8 cellular contexts compared by ENCODE assay signal in genomic region chr1:59570524-59570923, GRCh38.
A peak's percentile ranks its signal among the peaks of the same experiment; 100 is the strongest.
DNase-seq lines count a peak whose midpoint lies in the region; ATAC-seq and TF ChIP-seq lines count a peak whose summit lies in the region.

No MANE protein-coding gene starts in this region.

- H3K4me1 ChIP-seq in fibroblast of lung (ENCODE audit: control insufficient read depth, extremely low read depth, insufficient read depth, low read length) (no peaks in the 10 kb centered on the region), GM23248 (ENCODE audit: insufficient read depth) (peaks cover 8% of the 10 kb centered on the region; the same call in 1 of the 2 replicates)

- H3K27ac ChIP-seq in fibroblast of lung (ENCODE audit: insufficient read depth, low read length) (no peak overlapping the region), GM23248 (no peak overlapping the region)

- H2AFZ ChIP-seq in fibroblast of lung (ENCODE audit: low read length) (no peak overlapping the region), GM23248 (no peak overlapping the region)

- WGBS in GM23248 (ENCODE audit: low coverage in 1 of 2, low lambda C conversion rate in 2 of 2, missing lambda C conversion rate in 2 of 2), 2 experiments: 94 to 96% methylated on average over 3 of the region's 3 CpGs

- H3K9ac ChIP-seq in fibroblast of lung (ENCODE audit: insufficient read depth, low read length) (no peak overlapping the region), GM23248 (no peak overlapping the region)

- TF ChIP-seq CTCF in fibroblast of lung (conservative IDR thresholded peaks at IDR 0.05 in 1 of 2, IDR thresholded peaks at IDR 0.05 in 1 of 2; ENCODE audit: low read depth in 1 of 2, low read length in 2 of 2): no peak

- in situ Hi-C loops in GM23248 (cut with MboI): no loop called here

- H3K4me2 ChIP-seq in fibroblast of lung (ENCODE audit: extremely low read depth, insufficient read depth, low read length): no peak overlapping the region
- H3K4me2 ChIP-seq in GM23248 (ENCODE audit: unreplicated experiment): no peak overlapping the region

- peaks cover 31% of the 10 kb centered on the region; the same call in 1 of the 2 replicates for H3F3A ChIP-seq in GM23248 (ENCODE audit: insufficient read depth)

- H3K79me2 ChIP-seq in fibroblast of lung (ENCODE audit: control insufficient read depth, insufficient read depth, low read length) (no peaks in the 10 kb centered on the region), GM23248 (ENCODE audit: insufficient read depth) (no peaks in the 10 kb centered on the region)

- peak; percentile 3 for DNase-seq in activated naive CD4-positive, alpha-beta T cell treated with Interleukin-2 at 50 U/mL for 16 hours
- DNase-seq in activated naive CD4-positive, alpha-beta T cell treated with anti-CD3 and anti-CD28 coated beads, Interleukin-2, amount 50 U/mL, for 16 hours: no peak
- peak; percentile 76 for DNase-seq in SKM-1 treated with dmso at 0.1 percent for 144 hours (lab: John Stamatoyannopoulos, UW; ENCODE audit: unreplicated experiment)
- DNase-seq in fibroblast of lung (ENCODE audit: low read depth in 2 of 2): peak; percentile 8 to 38
- no peak for DNase-seq in retina
- DNase-seq in posterior vena cava (ENCODE audit: low spot score): no peak
- no peak for DNase-seq in GM23248

- H3K9me2 ChIP-seq in GM23248 (ENCODE audit: insufficient read depth): no peaks in the 10 kb centered on the region

- H3K9me3 ChIP-seq in fibroblast of lung (ENCODE audit: control insufficient read depth, insufficient read depth, low read depth, low read length) (no peaks in the 10 kb centered on the region), GM23248 (ENCODE audit: low read depth) (no peaks in the 10 kb centered on the region)

- H3K36me3 ChIP-seq in fibroblast of lung (ENCODE audit: control insufficient read depth, insufficient read depth, low read length) (no peaks in the 10 kb centered on the region), GM23248 (ENCODE audit: low read depth) (no peaks in the 10 kb centered on the region)

- no peaks in the 10 kb centered on the region for H3K27me3 ChIP-seq in fibroblast of lung (ENCODE audit: control insufficient read depth, insufficient read depth, low read length)
- H3K27me3 ChIP-seq in GM23248 (replicated peaks; ENCODE audit: insufficient read depth): no peaks in the 10 kb centered on the region

- no peak overlapping the region for H3K4me3 ChIP-seq in fibroblast of lung (replicated peaks in 1 of 4; ENCODE audit: control extremely low read depth in 1 of 4, insufficient read depth in 1 of 4, low read depth in 3 of 4, low read length in 4 of 4)
- H3K4me3 ChIP-seq in GM23248: no peak overlapping the region

- intact Hi-C loops in posterior vena cava (cut with DNase I): no loop called here

- ATAC-seq in HG03175 (IDR thresholded peaks at IDR 0.05; ENCODE audit: unreplicated experiment): peak; percentile 91

- H4K20me1 ChIP-seq in fibroblast of lung (ENCODE audit: control insufficient read depth, extremely low read depth, insufficient read depth, low read length) (no peaks in the 10 kb centered on the region), GM23248 (ENCODE audit: insufficient read depth) (no peaks in the 10 kb centered on the region)

Comparison
In these comparisons a context has a peak if more than half of its experiments do, and no peak if none do; other contexts are left out.
1. DNase-seq: peak in activated naive CD4-positive, alpha-beta T cell treated with Interleukin-2 at 50 U/mL for 16 hours (single experiment), SKM-1 treated with dmso at 0.1 percent for 144 hours (single experiment) and fibroblast of lung (2 of 2); none in activated naive CD4-positive, alpha-beta T cell treated with anti-CD3 and anti-CD28 coated beads, Interleukin-2, amount 50 U/mL, for 16 hours (single experiment), retina (single experiment), posterior vena cava (single experiment) and GM23248 (single experiment).